ENCODE assay signal across 10 cellular contexts in genomic region chr3:64267774-64268604, GRCh38. TPM values are rescaled to one million over a fixed set of nuclear protein-coding genes. Genes with fewer than 3 reads are reported as not detected.
DNase-seq lines count a peak whose midpoint lies in the region; ATAC-seq and TF ChIP-seq lines count a peak whose summit lies in the region.
"Had no signal": no experiment of that assay in that cellular context is flagged by ENCODE, and none has a peak within 500 bp of the region (broad histone marks: within the 10 kb centered on the region; RNA-seq: fewer than 3 reads in every experiment).

No MANE protein-coding gene starts in this region.

- H3K27ac ChIP-seq in muscle layer of colon (ENCODE audit: low read depth, low read length) (peak overlapping the region; percentile 87), aorta (ENCODE audit: low read depth in 1 of 2, low read length in 2 of 2) (peak overlapping the region in 1 of 2 donors; percentile 77)
- H3K27ac ChIP-seq in CD8-positive, alpha-beta T cell (ENCODE audit: low read depth, low read length) = no peak overlapping the region
- H3K27ac ChIP-seq: BLaER1 treated with 17β-estradiol and CSF1 and Interleukin-3, amounts not matched to agents 10 nM and 100 nM; KMS-11 had no signal

- peak overlapping the region; percentile 75 for H3K9ac ChIP-seq in muscle layer of colon (ENCODE audit: low read length)
- H3K9ac ChIP-seq: BLaER1 treated with 17β-estradiol and CSF1 and Interleukin-3, amounts not matched to agents 10 nM and 100 nM; KMS-11 had no signal

- H3K4me1 ChIP-seq in muscle layer of colon (ENCODE audit: insufficient read depth, low read length) (peaks cover 26% of the 10 kb centered on the region), aorta (ENCODE audit: control insufficient read depth in 1 of 2, insufficient read depth in 2 of 2, low read length in 2 of 2) (peaks cover 0 to 12% of the 10 kb centered on the region in 2 donors)
- no peaks in the 10 kb centered on the region for H3K4me1 ChIP-seq in CD8-positive, alpha-beta T cell (ENCODE audit: insufficient read depth, low read length)

- H3K36me3 Mint-ChIP-seq in CD8-positive, alpha-beta T cell = no peaks in the 10 kb centered on the region
- H3K36me3 Mint-ChIP-seq in activated CD4-positive, alpha-beta T cell treated with anti-CD3 and anti-CD28 coated beads for 36 hours (ENCODE audit: low read depth) = no peaks in the 10 kb centered on the region

- H3K9me3 ChIP-seq in muscle layer of colon (ENCODE audit: low read length) = no peaks in the 10 kb centered on the region
- H3K9me3 ChIP-seq in aorta (ENCODE audit: control insufficient read depth, low read length) = no peaks in the 10 kb centered on the region
- H3K9me3 ChIP-seq in CD8-positive, alpha-beta T cell (ENCODE audit: low read length) = no peaks in the 10 kb centered on the region

- peaks cover 23% of the 10 kb centered on the region for H3K27me3 Mint-ChIP-seq in CD8-positive, alpha-beta T cell (ENCODE audit: low read depth)
- peaks cover 29% of the 10 kb centered on the region for H3K27me3 Mint-ChIP-seq in activated CD4-positive, alpha-beta T cell treated with anti-CD3 and anti-CD28 coated beads for 36 hours

- H3K27ac Mint-ChIP-seq in CD8-positive, alpha-beta T cell = no peak overlapping the region
- no peak overlapping the region for H3K27ac Mint-ChIP-seq in activated CD4-positive, alpha-beta T cell treated with anti-CD3 and anti-CD28 coated beads for 36 hours

- CTCF ChIA-PET in CD8-positive, alpha-beta T cell (lab: Charles Lee) = no interaction called here
- CTCF ChIA-PET in activated CD4-positive, alpha-beta T cell treated with anti-CD3 and anti-CD28 coated beads for 36 hours (lab: Charles Lee) = interaction anchor here (0.6 to 0.7 kb wide), 2 partner anchors 219 to 1327 kb away, joined by 3 read pairs; no protein-coding TSS in a partner anchor

- H3K36me3 ChIP-seq in muscle layer of colon (ENCODE audit: insufficient read depth, low read length) (no peaks in the 10 kb centered on the region), aorta (ENCODE audit: control insufficient read depth in 1 of 2, insufficient read depth in 2 of 2, low read length in 1 of 2) (no peaks in the 10 kb centered on the region)
- H3K36me3 ChIP-seq in CD8-positive, alpha-beta T cell (ENCODE audit: insufficient read depth, low read length) = no peaks in the 10 kb centered on the region
- H3K36me3 ChIP-seq: BLaER1 treated with 17β-estradiol and CSF1 and Interleukin-3, amounts not matched to agents 10 nM and 100 nM had no signal

- no peaks in the 10 kb centered on the region for H3K27me3 ChIP-seq in muscle layer of colon (ENCODE audit: control insufficient read depth in 1 of 2, insufficient read depth in 2 of 2, low read length in 2 of 2)
- H3K27me3 ChIP-seq in aorta (ENCODE audit: control insufficient read depth in 1 of 2, insufficient read depth in 2 of 2, low read length in 1 of 2) = no peaks in the 10 kb centered on the region
- H3K27me3 ChIP-seq in CD8-positive, alpha-beta T cell (ENCODE audit: insufficient read depth, low read length) = no peaks in the 10 kb centered on the region
- H3K27me3 ChIP-seq: BLaER1 treated with 17β-estradiol and CSF1 and Interleukin-3, amounts not matched to agents 10 nM and 100 nM had no signal

- H3K9me3 Mint-ChIP-seq in CD8-positive, alpha-beta T cell = peaks cover 6% of the 10 kb centered on the region
- no peaks in the 10 kb centered on the region for H3K9me3 Mint-ChIP-seq in activated CD4-positive, alpha-beta T cell treated with anti-CD3 and anti-CD28 coated beads for 36 hours (ENCODE audit: low read depth)

- POLR2A ChIA-PET in CD8-positive, alpha-beta T cell (lab: Charles Lee) = no interaction called here
- POLR2A ChIA-PET in activated CD4-positive, alpha-beta T cell treated with anti-CD3 and anti-CD28 coated beads for 36 hours (lab: Charles Lee) = interaction anchor here (0.6 kb wide), 1 partner anchor 1092 kb away, joined by 3 read pairs; no protein-coding TSS in a partner anchor

- H3K4me1 Mint-ChIP-seq in CD8-positive, alpha-beta T cell (ENCODE audit: low read depth) = no peaks in the 10 kb centered on the region
- H3K4me1 Mint-ChIP-seq in activated CD4-positive, alpha-beta T cell treated with anti-CD3 and anti-CD28 coated beads for 36 hours = no peaks in the 10 kb centered on the region

- TF ChIP-seq CTCF in foreskin fibroblast (IDR thresholded peaks at IDR 0.05; ENCODE audit: low read depth, low read length) = no peak
- no peak for TF ChIP-seq CTCF in CD8-positive, alpha-beta T cell (IDR thresholded peaks at IDR 0.05)

- peak; percentile 93 for ATAC-seq in aorta (ENCODE audit: low FRiP score)
- no peak for ATAC-seq in CD8-positive, alpha-beta T cell
- no peak for ATAC-seq in activated CD4-positive, alpha-beta T cell treated with anti-CD3 and anti-CD28 coated beads for 36 hours

- intact Hi-C loops in aorta (cut with DNase I) = loop anchor here (5.0 kb wide), 2 partner anchors 41 to 46 kb away; partner anchors contain the start of gene PRICKLE2 (in 1 of the 2)
- intact Hi-C loops in CD8-positive, alpha-beta T cell (cut with DNase I, micrococcal nuclease) = no loop called here
- intact Hi-C loops in activated CD4-positive, alpha-beta T cell treated with anti-CD3 and anti-CD28 coated beads for 36 hours (cut with DNase I, micrococcal nuclease) = no loop called here

- WGBS in aorta, 2 donors = 3% methylated on average over 30 of the region's 30 CpGs

- peak overlapping the region; percentile 66 to 77 for H3K4me3 ChIP-seq in foreskin fibroblast (ENCODE audit: low read depth in 1 of 2, low read length in 2 of 2)
- peak overlapping the region; percentile 69 to 80 for H3K4me3 ChIP-seq in muscle layer of colon (ENCODE audit: low read depth in 1 of 2, low read length in 2 of 2)
- H3K4me3 ChIP-seq in aorta (ENCODE audit: low read length in 2 of 2) = peak overlapping the region; percentile 62 to 73
- H3K4me3 ChIP-seq in CD8-positive, alpha-beta T cell (ENCODE audit: low read depth, low read length) = no peak overlapping the region
- H3K4me3 ChIP-seq: BLaER1 treated with 17β-estradiol and CSF1 and Interleukin-3, amounts not matched to agents 10 nM and 100 nM had no signal

- peak; percentile 4 for DNase-seq in activated gamma-delta T cell (lab: John Stamatoyannopoulos, UW)
- DNase-seq in activated gamma-delta T cell treated with Interleukin-2 at 50 U/mL for 16 hours = no peak
- peak; percentile 58 to 85 for DNase-seq in foreskin fibroblast
- peak; percentile 76 to 82 for DNase-seq in aorta
- no peak for DNase-seq in activated CD4-positive, alpha-beta T cell treated with anti-CD3 and anti-CD28 coated beads, Interleukin-2, amount 50 U/mL, for 4 hours
- no peak for DNase-seq in CD8-positive, alpha-beta T cell
- no peak for DNase-seq in activated CD4-positive, alpha-beta T cell treated with anti-CD3 and anti-CD28 coated beads for 36 hours

- H3K4me3 Mint-ChIP-seq in CD8-positive, alpha-beta T cell = no peak overlapping the region
- H3K4me3 Mint-ChIP-seq in activated CD4-positive, alpha-beta T cell treated with anti-CD3 and anti-CD28 coated beads for 36 hours = no peak overlapping the region

RNA-seq across cellular contexts. Expression of gene PRICKLE2, which starts 42.7 kb away (rescaled TPM):
- total RNA-seq in aorta = 10 to 100 TPM; 22.0 to 42.1 TPM
- 1 to 10 TPM; 2.1 to 5.9 TPM for polyA plus RNA-seq in aorta
- not detected for total RNA-seq in CD8-positive, alpha-beta T cell
- not detected for total RNA-seq in activated CD4-positive, alpha-beta T cell treated with anti-CD3 and anti-CD28 coated beads for 36 hours

Comparison
In these comparisons a context has a peak if more than half of its experiments do, and no peak if none do; other contexts are left out.
1. DNase-seq: peak in activated gamma-delta T cell (single experiment), foreskin fibroblast (2 of 2) and aorta (2 of 2); none in activated gamma-delta T cell treated with Interleukin-2 at 50 U/mL for 16 hours (single experiment), activated CD4-positive, alpha-beta T cell treated with anti-CD3 and anti-CD28 coated beads, Interleukin-2, amount 50 U/mL, for 4 hours (0 of 2), CD8-positive, alpha-beta T cell (0 of 7) and activated CD4-positive, alpha-beta T cell treated with anti-CD3 and anti-CD28 coated beads for 36 hours (single experiment).
2. RNA of gene PRICKLE2, which starts 42.7 kb away (total RNA-seq): 22.0 to 42.1 TPM in aorta; not detected in CD8-positive, alpha-beta T cell and not detected in activated CD4-positive, alpha-beta T cell treated with anti-CD3 and anti-CD28 coated beads for 36 hours; every median in the first group is over 10 times any median in the second.
3. intact Hi-C loops: an anchor here in aorta (5.0 kb wide); none called in CD8-positive, alpha-beta T cell and activated CD4-positive, alpha-beta T cell treated with anti-CD3 and anti-CD28 coated beads for 36 hours.